In genomic region chr19:6417713-6418561, GRCh38 we compare ENCODE assay signal across 9 cellular contexts. TPM values are rescaled to one million over a fixed set of nuclear protein-coding genes. Genes with fewer than 3 reads are reported as not detected.
A peak's percentile ranks its signal among the peaks of the same experiment; 100 is the strongest.
DNase-seq lines count a peak whose midpoint lies in the region; ATAC-seq and TF ChIP-seq lines count a peak whose summit lies in the region.
"Had no signal": no experiment of that assay in that cellular context is flagged by ENCODE, and none has a peak within 500 bp of the region (broad histone marks: within the 10 kb centered on the region; RNA-seq: fewer than 3 reads in every experiment).

No MANE protein-coding gene starts in this region.

- H3K36me3 ChIP-seq in heart left ventricle, result peaks cover 0 to 90% (median 81%) of the 10 kb centered on the region in 9 donors

- POLR2A ChIA-PET in WTC11 (lab: Charles Lee), result interaction anchor here (0.6 kb wide), 1 partner anchor 8 kb away, joined by 3 read pairs; no protein-coding TSS in a partner anchor

- no peak overlapping the region for H3K4me3 Mint-ChIP-seq in WTC11

- intact Hi-C loops in heart left ventricle (cut with DNase I), result loop anchor here in 1 of 10 donors (10.0 kb wide), 1 partner anchor 213 kb away; no protein-coding TSS in a partner anchor

- peaks cover 0 to 25% (median 10%) of the 10 kb centered on the region in 12 donors for H3K4me1 ChIP-seq in heart left ventricle

- no peak for TF ChIP-seq POLR2A in heart left ventricle (IDR thresholded peaks at IDR 0.05)

- in situ Hi-C loops in GM13977 (cut with MboI; ENCODE audit: low pct_unique_long_range_greater_than_20kb, low sequenced_read_pairs, unreplicated experiment), result no loop called here

- ATAC-seq in WTC11 (peak; percentile 45), heart left ventricle (peak in 3 of 4 donors; percentile 51 to 69 (median 54)), HG03469 (IDR thresholded peaks at IDR 0.05; ENCODE audit: unreplicated experiment) (no peak), GM21576 (IDR thresholded peaks at IDR 0.05; ENCODE audit: unreplicated experiment) (no peak), GM19452 (IDR thresholded peaks at IDR 0.05; ENCODE audit: unreplicated experiment) (no peak)

- H3K4me3 ChIP-seq in heart left ventricle, result no peak overlapping the region

- peaks cover 15% of the 10 kb centered on the region for H3K4me1 Mint-ChIP-seq in WTC11

- CTCF ChIA-PET in WTC11 (lab: Charles Lee), result interaction anchor here (0.5 to 1.4 kb wide), 8 partner anchors 8 to 446 kb away, joined by 3 to 7 read pairs (median 3); partner anchors contain the start of genes CRB3 and GTF2F1

- H3K9me3 ChIP-seq in heart left ventricle, result no peaks in the 10 kb centered on the region

- H3K9me3 Mint-ChIP-seq in WTC11, result no peaks in the 10 kb centered on the region

- no peaks in the 10 kb centered on the region for H3K27me3 ChIP-seq in heart left ventricle

- DNase-seq in GM13977 (ENCODE audit: low spot score) (no peak), WTC11 (ENCODE audit: low spot score) (peak; percentile 36), heart left ventricle (no peak), retina (peak; percentile 46), NCI-H69 (lab: John Stamatoyannopoulos, UW) (no peak)
- DNase-seq: activated naive CD4-positive, alpha-beta T cell had no signal

- H3K36me3 Mint-ChIP-seq in WTC11, result peaks cover 71% of the 10 kb centered on the region

- no peak overlapping the region for H3K27ac Mint-ChIP-seq in WTC11

- 67 to 75% (median 73%) methylated on average over 26 to 33 of the region's 33 CpGs for WGBS in heart left ventricle, 4 donors

- H3K27ac ChIP-seq in heart left ventricle, result no peak overlapping the region

- no peaks in the 10 kb centered on the region for H3K27me3 Mint-ChIP-seq in WTC11 (ENCODE audit: low read depth)

- TF ChIP-seq CTCF in GM13977 (IDR thresholded peaks at IDR 0.05; ENCODE audit: extremely low read depth, insufficient read depth, missing control alignments) (peak; percentile 24), WTC11 (IDR thresholded peaks at IDR 0.05) (no peak), heart left ventricle (IDR thresholded peaks at IDR 0.05) (peak in 10 of 12 donors; percentile 14 to 60 (median 32))

TF ChIP-seq in WTC11, 78 proteins besides CTCF, POLR2A, EP300 and RAD21:
- TF ChIP-seq GTF2I (CRISPR knock-in tag; conservative IDR thresholded peaks at IDR 0.05) (no peak), E2F1 (CRISPR knock-in tag; IDR thresholded peaks at IDR 0.05) (no peak), IRF2 (CRISPR knock-in tag; IDR thresholded peaks at IDR 0.05; ENCODE audit: borderline replicate concordance, low read depth) (no peak), ZNF532 (CRISPR knock-in tag; IDR thresholded peaks at IDR 0.05; ENCODE audit: borderline replicate concordance) (no peak), ZNF396 (CRISPR knock-in tag; IDR thresholded peaks at IDR 0.05; ENCODE audit: borderline replicate concordance) (no peak), IRF1 (CRISPR knock-in tag; IDR thresholded peaks at IDR 0.05) (no peak), CREB1 (CRISPR knock-in tag; IDR thresholded peaks at IDR 0.05) (no peak)

RNA-seq across cellular contexts. Expression of gene KHSRP, which starts 6.7 kb away (rescaled TPM):
- total RNA-seq in WTC11 (2021) (528 to 572 TPM (median 549 TPM) in 3 replicates), heart left ventricle (100 to 1,000 TPM in 2 of 9 donors, 10 to 100 TPM in 7; 58.2 to 122 (median 89.3) TPM)
- polyA plus RNA-seq in heart left ventricle, result 100 to 1,000 TPM in 1 of 2 donors, 10 to 100 TPM in 1; 53.9 to 118 TPM

RNA-seq across cellular contexts. Expression of gene SLC25A41, which starts 15.6 kb away (rescaled TPM):
- total RNA-seq in WTC11 (2021) (0.18 to 0.35 TPM (median 0.21 TPM) in 3 replicates), heart left ventricle (under 1 TPM in 7 of 9 donors, not detected in 2; 0.17 to 0.96 (median 0.44) TPM)
- polyA plus RNA-seq in heart left ventricle, result 1 to 10 TPM in 1 of 2 donors, under 1 TPM in 1; 0.50 to 1.4 TPM

RNA-seq across cellular contexts. Expression of gene GTF2F1, which starts 25.0 kb away (rescaled TPM):
- 61.5 to 62.9 TPM (median 62.4 TPM) in 3 replicates for total RNA-seq in WTC11 (2021)
- 10 to 100 TPM; 20.8 to 41.8 (median 29.8) TPM for total RNA-seq in heart left ventricle
- 10 to 100 TPM; 26.9 to 58.2 TPM for polyA plus RNA-seq in heart left ventricle

RNA-seq across cellular contexts. Expression of gene SLC25A23, which starts 41.7 kb away (rescaled TPM):
- total RNA-seq in WTC11 (2021) (63.6 to 69.1 TPM (median 63.7 TPM) in 3 replicates), heart left ventricle (100 to 1,000 TPM in 6 of 9 donors, 10 to 100 TPM in 3; 78.4 to 208 (median 114) TPM)
- polyA plus RNA-seq in heart left ventricle, result 100 to 1,000 TPM in 1 of 2 donors, 10 to 100 TPM in 1; 64.4 to 120 TPM

RNA-seq across cellular contexts. Expression of gene PSPN, which starts 42.2 kb away (rescaled TPM):
- total RNA-seq in WTC11 (2021), result 1.9 to 3.5 TPM (median 2.9 TPM) in 3 replicates
- 1 to 10 TPM in 2 of 9 donors, under 1 TPM in 7; 0.24 to 1.3 (median 0.86) TPM for total RNA-seq in heart left ventricle
- 1 to 10 TPM in 1 of 2 donors, under 1 TPM in 1; 0.53 to 1.4 TPM for polyA plus RNA-seq in heart left ventricle

Comparison
In these comparisons a context has a peak if more than half of its experiments do, and no peak if none do; other contexts are left out.
1. DNase-seq: peak in WTC11 (single experiment) and retina (single experiment); none in GM13977 (single experiment), heart left ventricle (0 of 5) and NCI-H69 (single experiment).
2. ATAC-seq: peak in WTC11 (single experiment) and heart left ventricle (3 of 4); none in HG03469 (single experiment), GM21576 (single experiment) and GM19452 (single experiment).